In the genomic region with DNA sequence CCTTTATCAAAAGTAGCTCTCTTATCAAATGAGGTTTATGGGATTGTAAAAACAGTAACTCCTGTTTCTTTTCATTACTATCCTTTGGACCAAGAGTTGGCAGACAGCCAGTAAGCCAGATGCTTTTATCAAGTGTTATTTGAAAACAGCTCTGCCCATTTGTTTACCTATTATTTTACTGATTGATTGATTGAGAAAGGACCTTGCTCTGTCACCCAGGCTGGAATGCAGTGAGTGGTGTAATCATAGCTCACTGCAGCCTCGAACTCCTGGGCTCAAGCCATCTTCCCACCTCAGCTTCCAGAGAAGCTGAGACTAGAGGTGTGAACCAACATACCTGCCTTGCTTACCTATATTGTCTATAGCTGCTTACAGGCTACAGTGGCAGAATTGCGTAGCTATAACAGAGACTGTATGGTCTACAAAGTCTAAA, we compare ENCODE assay signal across 11 cellular contexts. TPM values are rescaled to one million over a fixed set of nuclear protein-coding genes. Genes with fewer than 3 reads are reported as not detected.
DNase-seq lines count a peak whose midpoint lies in the region; FAIRE-seq and TF ChIP-seq lines count a peak whose summit lies in the region.
"Had no signal": no experiment of that assay in that cellular context is flagged by ENCODE, and none has a peak within 500 bp of the region (broad histone marks: within the 10 kb centered on the region; RNA-seq: fewer than 3 reads in every experiment).

No MANE protein-coding gene starts in this region.

- H3K36me3 ChIP-seq in skeletal muscle tissue (ENCODE audit: control insufficient read depth in 3 of 3, insufficient read depth in 3 of 3, low read length in 3 of 3), result peaks cover 2 to 19% (median 3%) of the 10 kb centered on the region in 3 donors
- H3K36me3 ChIP-seq: uterus had no signal

- no peak for TF ChIP-seq POLR2A in erythroblast (IDR thresholded peaks at IDR 0.05; ENCODE audit: low read length)

- peaks cover 32% of the 10 kb centered on the region for H3K4me1 Mint-ChIP-seq in activated naive CD8-positive, alpha-beta T cell treated with anti-CD3 and anti-CD28 coated beads for 36 hours
- peaks cover 27% of the 10 kb centered on the region for H3K4me1 Mint-ChIP-seq in activated CD4-positive, alpha-beta T cell treated with anti-CD3 and anti-CD28 coated beads, Interleukin-2, amount 10 ng/mL, durations not matched to agents 24 days and 14 days

- no peaks in the 10 kb centered on the region for H3K9me3 ChIP-seq in skeletal muscle tissue (ENCODE audit: control insufficient read depth in 3 of 3, low read length in 3 of 3)
- H3K9me3 ChIP-seq: gastroesophageal sphincter, uterus had no signal

- peaks cover 7% of the 10 kb centered on the region for H3K9me3 Mint-ChIP-seq in activated naive CD8-positive, alpha-beta T cell treated with anti-CD3 and anti-CD28 coated beads for 36 hours
- H3K9me3 Mint-ChIP-seq in activated CD4-positive, alpha-beta T cell treated with anti-CD3 and anti-CD28 coated beads, Interleukin-2, amount 10 ng/mL, durations not matched to agents 24 days and 14 days, result peaks cover 6% of the 10 kb centered on the region
- H3K9me3 Mint-ChIP-seq: activated naive CD8-positive, alpha-beta T cell treated with anti-CD3 and anti-CD28 coated beads, Interleukin-2, amount 50 U/mL, for 24 hours had no signal

- intact Hi-C loops in activated CD4-positive, alpha-beta T cell treated with anti-CD3 and anti-CD28 coated beads, Interleukin-2, amount 10 ng/mL, durations not matched to agents 24 days and 14 days (cut with micrococcal nuclease), result no loop called here

- no peak overlapping the region for H3K4me3 Mint-ChIP-seq in activated naive CD8-positive, alpha-beta T cell treated with anti-CD3 and anti-CD28 coated beads for 36 hours
- no peak overlapping the region for H3K4me3 Mint-ChIP-seq in activated CD4-positive, alpha-beta T cell treated with anti-CD3 and anti-CD28 coated beads, Interleukin-2, amount 10 ng/mL, durations not matched to agents 24 days and 14 days
- H3K4me3 Mint-ChIP-seq: activated naive CD8-positive, alpha-beta T cell treated with anti-CD3 and anti-CD28 coated beads, Interleukin-2, amount 50 U/mL, for 24 hours had no signal

- H3K27me3 ChIP-seq in skeletal muscle tissue (ENCODE audit: control insufficient read depth in 3 of 3, insufficient read depth in 3 of 3, low read length in 3 of 3), result no peaks in the 10 kb centered on the region
- H3K27me3 ChIP-seq: gastroesophageal sphincter, uterus had no signal

- no peak overlapping the region for H3K4me3 ChIP-seq in skeletal muscle tissue (ENCODE audit: low read length in 3 of 3)
- H3K4me3 ChIP-seq: gastroesophageal sphincter, uterus had no signal

- H3K4me1 ChIP-seq in skeletal muscle tissue (ENCODE audit: control insufficient read depth in 3 of 3, insufficient read depth in 3 of 3, low read length in 3 of 3), result peaks cover 16 to 29% (median 28%) of the 10 kb centered on the region in 3 donors

- H3K27ac ChIP-seq in skeletal muscle tissue (ENCODE audit: low read depth, low read length), result peak overlapping the region; percentile 2
- H3K27ac ChIP-seq: gastroesophageal sphincter had no signal

- peaks cover 26% of the 10 kb centered on the region for H3K36me3 Mint-ChIP-seq in activated naive CD8-positive, alpha-beta T cell treated with anti-CD3 and anti-CD28 coated beads for 36 hours
- H3K36me3 Mint-ChIP-seq in activated CD4-positive, alpha-beta T cell treated with anti-CD3 and anti-CD28 coated beads, Interleukin-2, amount 10 ng/mL, durations not matched to agents 24 days and 14 days (ENCODE audit: low read depth), result peaks cover 19% of the 10 kb centered on the region

- no peak overlapping the region for H3K27ac Mint-ChIP-seq in activated naive CD8-positive, alpha-beta T cell treated with anti-CD3 and anti-CD28 coated beads for 36 hours
- H3K27ac Mint-ChIP-seq in activated CD4-positive, alpha-beta T cell treated with anti-CD3 and anti-CD28 coated beads, Interleukin-2, amount 10 ng/mL, durations not matched to agents 24 days and 14 days, result no peak overlapping the region
- H3K27ac Mint-ChIP-seq: activated naive CD8-positive, alpha-beta T cell treated with anti-CD3 and anti-CD28 coated beads, Interleukin-2, amount 50 U/mL, for 24 hours had no signal

- H3K27me3 Mint-ChIP-seq in activated naive CD8-positive, alpha-beta T cell treated with anti-CD3 and anti-CD28 coated beads for 36 hours, result no peaks in the 10 kb centered on the region
- no peaks in the 10 kb centered on the region for H3K27me3 Mint-ChIP-seq in activated CD4-positive, alpha-beta T cell treated with anti-CD3 and anti-CD28 coated beads, Interleukin-2, amount 10 ng/mL, durations not matched to agents 24 days and 14 days
- H3K27me3 Mint-ChIP-seq: activated naive CD8-positive, alpha-beta T cell treated with anti-CD3 and anti-CD28 coated beads, Interleukin-2, amount 50 U/mL, for 24 hours had no signal

- peak; percentile 46 for DNase-seq in NCI-H2196 (lab: John Stamatoyannopoulos, UW; ENCODE audit: unreplicated experiment)
- DNase-seq in NCI-H2196 treated with DMSO at 0.1 percent for 48 hours (lab: John Stamatoyannopoulos, UW; ENCODE audit: unreplicated experiment), result no peak
- peak; percentile 93 for DNase-seq in NCI-H82 (lab: John Stamatoyannopoulos, UW)
- peak; percentile 57 to 61 for DNase-seq in erythroblast (lab: John Stamatoyannopoulos, UW)
- no peak for DNase-seq in activated naive CD8-positive, alpha-beta T cell treated with anti-CD3 and anti-CD28 coated beads for 36 hours
- DNase-seq in urothelium cell line (ENCODE audit: low spot score), result no peak
- DNase-seq in activated CD4-positive, alpha-beta T cell treated with anti-CD3 and anti-CD28 coated beads, Interleukin-2, amount 10 ng/mL, durations not matched to agents 24 days and 14 days, result no peak
- DNase-seq: activated naive CD8-positive, alpha-beta T cell treated with anti-CD3 and anti-CD28 coated beads, Interleukin-2, amount 50 U/mL, for 24 hours had no signal

- H3K9ac ChIP-seq in skeletal muscle tissue (ENCODE audit: low read depth in 1 of 3, low read length in 3 of 3), result no peak overlapping the region

- no peak for FAIRE-seq in urothelium cell line (lab: Jason Lieb, UNC)

RNA-seq across cellular contexts. Expression of a gene that starts 3.6 kb away (rescaled TPM):
- 13.6 TPM for total RNA-seq in skeletal muscle tissue
- 1 to 10 TPM; 5.9 to 6.0 TPM for total RNA-seq in activated naive CD8-positive, alpha-beta T cell treated with anti-CD3 and anti-CD28 coated beads for 36 hours
- total RNA-seq in activated CD4-positive, alpha-beta T cell treated with anti-CD3 and anti-CD28 coated beads, Interleukin-2, amount 10 ng/mL, durations not matched to agents 24 days and 14 days, result 6.1 and 7.4 TPM in 2 replicates

RNA-seq across cellular contexts. Expression of a gene that starts 56.5 kb away (rescaled TPM):
- 1.0 TPM for total RNA-seq in skeletal muscle tissue
- under 1 TPM; 0.22 to 0.31 TPM for total RNA-seq in activated naive CD8-positive, alpha-beta T cell treated with anti-CD3 and anti-CD28 coated beads for 36 hours
- 0.12 TPM in 1 of 2 replicates, not detected in the other for total RNA-seq in activated CD4-positive, alpha-beta T cell treated with anti-CD3 and anti-CD28 coated beads, Interleukin-2, amount 10 ng/mL, durations not matched to agents 24 days and 14 days

Comparison
In these comparisons a context has a peak if more than half of its experiments do, and no peak if none do; other contexts are left out.
1. DNase-seq: peak in NCI-H2196 (single experiment), NCI-H82 (single experiment) and erythroblast (2 of 2); none in NCI-H2196 treated with DMSO at 0.1 percent for 48 hours (single experiment), activated naive CD8-positive, alpha-beta T cell treated with anti-CD3 and anti-CD28 coated beads for 36 hours (single experiment), urothelium cell line (single experiment) and activated CD4-positive, alpha-beta T cell treated with anti-CD3 and anti-CD28 coated beads, Interleukin-2, amount 10 ng/mL, durations not matched to agents 24 days and 14 days (single experiment).